ENCODE assay signal across 9 cellular contexts in the genomic region with DNA sequence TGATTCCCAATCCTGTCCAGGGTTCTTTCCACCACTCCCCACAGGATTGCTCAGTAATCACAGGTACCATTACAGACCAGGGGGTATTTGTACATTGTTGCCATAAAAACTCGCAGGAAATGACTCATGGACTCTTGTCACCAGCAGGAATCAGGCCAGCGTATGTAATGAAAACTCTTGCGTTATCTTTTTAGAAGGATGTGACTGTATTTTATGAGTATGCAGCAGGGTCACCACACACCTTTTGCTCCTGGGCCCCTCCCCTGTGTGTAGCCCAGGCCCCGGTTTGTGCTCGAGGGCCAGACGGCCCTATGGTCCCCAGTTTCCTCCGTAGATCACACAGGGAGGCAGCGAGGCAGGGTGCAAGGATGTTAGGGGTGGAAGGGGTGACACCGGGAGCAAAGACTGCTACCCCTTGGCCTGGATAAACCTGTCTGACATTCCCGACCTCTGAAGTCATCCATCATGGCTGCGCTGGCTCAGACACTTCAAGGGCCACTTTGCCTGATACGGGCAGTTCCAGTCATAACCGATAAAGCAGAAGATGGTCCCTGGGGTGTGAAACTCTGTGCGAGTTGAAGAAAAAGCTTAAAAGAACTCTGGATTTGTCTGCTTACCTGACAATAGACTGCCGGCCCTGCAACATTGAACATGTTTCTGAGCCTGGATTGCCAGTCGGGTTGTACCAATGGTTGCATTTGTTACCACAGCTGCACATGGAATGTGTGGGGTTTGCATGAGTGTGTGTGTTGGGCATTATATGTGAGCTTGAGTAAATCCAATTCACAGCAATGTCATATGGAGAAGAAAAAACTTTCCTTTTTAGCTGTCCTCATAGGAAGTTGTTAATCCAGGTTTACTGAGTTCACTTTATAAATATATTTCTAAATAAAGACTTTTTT. TPM values are rescaled to one million over a fixed set of nuclear protein-coding genes. Genes with fewer than 3 reads are reported as not detected.
DNase-seq lines count a peak whose midpoint lies in the region; ATAC-seq, FAIRE-seq and TF ChIP-seq lines count a peak whose summit lies in the region.
"Had no signal": no experiment of that assay in that cellular context is flagged by ENCODE, and none has a peak within 500 bp of the region (broad histone marks: within the 10 kb centered on the region; RNA-seq: fewer than 3 reads in every experiment).

No MANE protein-coding gene starts in this region.

- H3K9me3 Mint-ChIP-seq in immature natural killer cell = no peaks in the 10 kb centered on the region

- peaks cover 0 to 3% (median 0%) of the 10 kb centered on the region in 3 donors for H3K27me3 Mint-ChIP-seq in immature natural killer cell (ENCODE audit: low read depth in 3 of 3)
- H3K27me3 Mint-ChIP-seq: activated naive CD8-positive, alpha-beta T cell treated with anti-CD3 and anti-CD28 coated beads, Interleukin-2, amount 10 ng/mL, durations not matched to agents 7 days and 5 days had no signal

- peak overlapping the region in 4 of 6 donors; percentile 16 to 76 (median 22) for H3K27ac Mint-ChIP-seq in immature natural killer cell
- H3K27ac Mint-ChIP-seq: activated naive CD8-positive, alpha-beta T cell treated with anti-CD3 and anti-CD28 coated beads, Interleukin-2, amount 10 ng/mL, durations not matched to agents 7 days and 5 days had no signal

- peaks cover 6 to 7% (median 7%) of the 10 kb centered on the region in 3 donors for H3K36me3 Mint-ChIP-seq in immature natural killer cell

- no peak for FAIRE-seq in GM12892 (lab: Jason Lieb, UNC)

- no peak for TF ChIP-seq POLR2A in GM12892 (IDR thresholded peaks at IDR 0.05; ENCODE audit: low read depth, low read length)

- H3K27me3 ChIP-seq in aorta (ENCODE audit: control insufficient read depth in 1 of 2, insufficient read depth in 2 of 2, low read length in 1 of 2) = no peaks in the 10 kb centered on the region

- H3K36me3 ChIP-seq in aorta (ENCODE audit: control insufficient read depth in 1 of 2, insufficient read depth in 2 of 2, low read length in 1 of 2) = peaks cover 4 to 9% of the 10 kb centered on the region in 2 donors

- no peak overlapping the region for H3K4me3 ChIP-seq in aorta (ENCODE audit: low read length in 2 of 2)

- peak overlapping the region; percentile 92 to 97 for H3K27ac ChIP-seq in aorta (ENCODE audit: low read depth in 1 of 2, low read length in 2 of 2)

- intact Hi-C loops in aorta (cut with DNase I) = no loop called here

- peaks cover 6 to 15% of the 10 kb centered on the region in 2 donors for H3K4me1 Mint-ChIP-seq in immature natural killer cell

- no peak overlapping the region for H3K4me3 Mint-ChIP-seq in immature natural killer cell
- H3K4me3 Mint-ChIP-seq: activated naive CD8-positive, alpha-beta T cell treated with anti-CD3 and anti-CD28 coated beads, Interleukin-2, amount 10 ng/mL, durations not matched to agents 7 days and 5 days had no signal

- ATAC-seq in aorta (ENCODE audit: low FRiP score) = no peak
- ATAC-seq in HG03095 (IDR thresholded peaks at IDR 0.05; ENCODE audit: unreplicated experiment) = no peak

- no peaks in the 10 kb centered on the region for H3K9me3 ChIP-seq in aorta (ENCODE audit: control insufficient read depth, low read length)

- peak; percentile 36 for DNase-seq in AG20443 (ENCODE audit: low spot score)
- peak; percentile 99 for DNase-seq in HT1080 (ENCODE audit: low read depth)
- DNase-seq in activated T-cell treated with anti-CD3 and anti-CD28 coated beads, Interleukin-2, amount 50 U/mL, for 48 hours = peak; percentile 33 to 49
- DNase-seq in immature natural killer cell = no peak
- DNase-seq in aorta = no peak
- DNase-seq in inferior parietal cortex (ENCODE audit: extremely low spot score) = no peak
- no peak for DNase-seq in GM12892 (ENCODE audit: insufficient read length)
- DNase-seq: activated naive CD8-positive, alpha-beta T cell treated with anti-CD3 and anti-CD28 coated beads, Interleukin-2, amount 10 ng/mL, durations not matched to agents 7 days and 5 days had no signal

- WGBS in aorta, 2 donors = 8 to 14% methylated on average over 16 of the region's 16 CpGs

- peaks cover 5 to 14% of the 10 kb centered on the region in 2 donors for H3K4me1 ChIP-seq in aorta (ENCODE audit: control insufficient read depth in 1 of 2, insufficient read depth in 2 of 2, low read length in 2 of 2)

RNA-seq across cellular contexts. Expression of a gene that starts 57.0 kb away (rescaled TPM):
- total RNA-seq in HT1080 (2014; rRNA removed; shearing (Covaris generic)) = 254 and 314 TPM in 2 replicates
- 177 and 224 TPM in 2 replicates for polyA plus RNA-seq in HT1080 (2015; cell fraction: cytosol; rRNA removed)
- polyA plus RNA-seq in HT1080 (2015; cell fraction: nucleus; rRNA removed) = 244 and 254 TPM in 2 replicates
- 10 to 100 TPM in 2 of 3 donors, 1 to 10 TPM in 1; 7.0 to 35.0 (median 10.1) TPM for polyA plus RNA-seq in immature natural killer cell
- 100 to 1,000 TPM; 315 to 605 TPM for total RNA-seq in aorta
- polyA plus RNA-seq in aorta = 100 to 1,000 TPM in 1 of 2 donors, 10 to 100 TPM in 1; 87.7 to 245 TPM
- polyA plus RNA-seq in GM12892 (2012; ENCODE audit: missing spikeins) = 1.1 TPM

Comparison
In these comparisons a context has a peak if more than half of its experiments do, and no peak if none do; other contexts are left out.
1. DNase-seq: peak in AG20443 (single experiment), HT1080 (single experiment) and activated T-cell treated with anti-CD3 and anti-CD28 coated beads, Interleukin-2, amount 50 U/mL, for 48 hours (2 of 2); none in immature natural killer cell (0 of 3), aorta (0 of 2), inferior parietal cortex (single experiment) and GM12892 (single experiment).